Comparison of ENCODE assay signal across 1 cellular context in the genomic region with DNA sequence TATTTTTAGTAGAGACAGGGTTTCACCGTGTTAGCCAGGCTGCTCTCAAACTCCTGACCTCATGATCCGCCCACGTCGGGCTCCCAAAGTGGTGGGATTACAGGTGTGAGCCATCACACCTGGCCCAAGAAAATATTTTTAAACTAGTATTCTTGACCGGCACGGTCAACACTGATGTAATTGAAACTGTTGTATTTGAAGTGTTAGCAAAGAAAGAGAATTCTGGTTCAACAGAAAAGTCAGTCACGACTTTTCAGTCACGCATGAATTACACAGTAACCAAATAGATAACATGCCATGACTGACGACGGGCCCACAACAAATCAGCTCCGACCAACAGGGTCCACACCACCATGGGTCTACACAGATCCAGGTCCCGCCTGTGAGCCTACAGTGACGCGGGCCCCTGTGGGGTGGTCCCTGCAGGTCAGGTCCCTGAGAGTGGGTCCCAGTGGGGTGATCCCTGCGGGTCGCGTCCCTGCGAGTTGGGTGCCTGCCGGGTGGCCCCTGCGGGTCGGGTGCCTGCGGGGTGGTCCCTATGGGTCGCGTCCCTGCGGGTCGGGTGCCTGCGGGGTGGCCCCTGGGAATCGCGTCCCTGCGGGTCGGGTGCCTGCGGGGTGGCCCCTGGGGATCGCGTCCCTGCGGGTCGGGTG.
A peak's percentile ranks its signal among the peaks of the same experiment; 100 is the strongest.
TF ChIP-seq lines count a peak whose summit lies in the region.

No MANE protein-coding gene starts in this region.

TF ChIP-seq in K562, 482 proteins besides CTCF, POLR2A, EP300 and RAD21 (continued from another document):
- TF ChIP-seq, protein P1, sequence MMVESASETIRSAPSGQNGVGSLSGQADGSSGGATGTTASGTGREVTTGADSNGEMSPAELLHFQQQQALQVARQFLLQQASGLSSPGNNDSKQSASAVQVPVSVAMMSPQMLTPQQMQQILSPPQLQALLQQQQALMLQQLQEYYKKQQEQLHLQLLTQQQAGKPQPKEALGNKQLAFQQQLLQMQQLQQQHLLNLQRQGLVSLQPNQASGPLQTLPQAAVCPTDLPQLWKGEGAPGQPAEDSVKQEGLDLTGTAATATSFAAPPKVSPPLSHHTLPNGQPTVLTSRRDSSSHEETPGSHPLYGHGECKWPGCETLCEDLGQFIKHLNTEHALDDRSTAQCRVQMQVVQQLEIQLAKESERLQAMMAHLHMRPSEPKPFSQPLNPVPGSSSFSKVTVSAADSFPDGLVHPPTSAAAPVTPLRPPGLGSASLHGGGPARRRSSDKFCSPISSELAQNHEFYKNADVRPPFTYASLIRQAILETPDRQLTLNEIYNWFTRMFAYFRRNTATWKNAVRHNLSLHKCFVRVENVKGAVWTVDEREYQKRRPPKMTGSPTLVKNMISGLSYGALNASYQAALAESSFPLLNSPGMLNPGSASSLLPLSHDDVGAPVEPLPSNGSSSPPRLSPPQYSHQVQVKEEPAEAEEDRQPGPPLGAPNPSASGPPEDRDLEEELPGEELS (CRISPR knock-in tag; IDR thresholded peaks at IDR 0.05; ENCODE audit: borderline replicate concordance): no peak
- TF ChIP-seq ZNF436 (CRISPR knock-in tag; IDR thresholded peaks at IDR 0.05) (no peak), SMARCA4 (IDR thresholded peaks at IDR 0.05) (0 out of 2 replicates have a peak, but pooled peaks have one; percentile 15), ESRRB (CRISPR knock-in tag; IDR thresholded peaks at IDR 0.05; ENCODE audit: borderline replicate concordance) (no peak), SMARCB1 (IDR thresholded peaks at IDR 0.05; ENCODE audit: insufficient read length, low read depth) (no peak), ZNF57 (CRISPR knock-in tag; IDR thresholded peaks at IDR 0.05) (no peak)
TF ChIP-seq in K562: peak in this region for 19.
